Comparison of ENCODE assay signal across 18 cellular contexts in genomic region chr10:78980354-78980753, GRCh38.
A peak's percentile ranks its signal among the peaks of the same experiment; 100 is the strongest.
DNase-seq lines count a peak whose midpoint lies in the region; ATAC-seq and TF ChIP-seq lines count a peak whose summit lies in the region.
"Had no signal": no experiment of that assay in that cellular context is flagged by ENCODE, and none has a peak within 500 bp of the region (broad histone marks: within the 10 kb centered on the region; RNA-seq: fewer than 3 reads in every experiment).

No MANE protein-coding gene starts in this region.

- H3K18ac ChIP-seq in mesendoderm (ENCODE audit: low read length), result no peak overlapping the region

- H3K4me1 ChIP-seq in left ventricle myocardium inferior (peaks cover 30% of the 10 kb centered on the region), mesendoderm (ENCODE audit: control insufficient read depth, low read depth, low read length) (peaks cover 3% of the 10 kb centered on the region), thyroid gland (peaks cover 41 to 58% of the 10 kb centered on the region in 2 donors), foreskin keratinocyte (no peaks in the 10 kb centered on the region)

- no CpG with 5 or more reads among the region's 9 CpGs for WGBS in mesendoderm (ENCODE audit: extremely low coverage, insufficient coverage, low lambda C conversion rate)
- WGBS in thyroid gland, 2 donors, result 91 to 94% methylated on average over 9 of the region's 9 CpGs

- H2AK5ac ChIP-seq in mesendoderm (ENCODE audit: low read length), result peak overlapping the region; percentile 60

- TF ChIP-seq CTCF in left ventricle myocardium inferior (IDR thresholded peaks at IDR 0.05; ENCODE audit: borderline replicate concordance) (no peak), thyroid gland (IDR thresholded peaks at IDR 0.05) (no peak), foreskin keratinocyte (conservative IDR thresholded peaks at IDR 0.05) (no peak)

- no peak overlapping the region for H2BK15ac ChIP-seq in mesendoderm (replicated peaks; ENCODE audit: low read depth)

- no peaks in the 10 kb centered on the region for H3K79me1 ChIP-seq in mesendoderm (ENCODE audit: low read length)

- no peaks in the 10 kb centered on the region for H3K79me2 ChIP-seq in mesendoderm (ENCODE audit: control insufficient read depth, insufficient read depth, low read length)

- no peak for TF ChIP-seq POLR2A in thyroid gland (IDR thresholded peaks at IDR 0.05)

- peak; percentile 12 for ATAC-seq in left ventricle myocardium superior
- ATAC-seq in foreskin keratinocyte, result no peak

- DNase-seq in left ventricle myocardium superior (no peak), left ventricle myocardium inferior (no peak), amniotic epithelial cell (ENCODE audit: low read depth) (peak; percentile 78), mesendoderm (no peak), thyroid gland (no peak), foreskin keratinocyte (no peak), cerebellar nuclear complex (lab: John Stamatoyannopoulos, UW) (no peak), cortex of kidney (lab: John Stamatoyannopoulos, UW) (no peak)
- DNase-seq: AML-193; Calu3; CD4-positive, CD25-positive, alpha-beta regulatory T cell; DMS79; KG1; NCI-H1092 treated with DMSO at 0.1 percent for 48 hours; NCI-H187; NCI-H446 had no signal

- no peak overlapping the region for H3K56ac ChIP-seq in mesendoderm (ENCODE audit: low read length)

- H4K5ac ChIP-seq in mesendoderm (ENCODE audit: low read length), result no peak overlapping the region

- H3K4me3 ChIP-seq in left ventricle myocardium inferior (no peak overlapping the region), mesendoderm (ENCODE audit: low read length) (no peak overlapping the region), thyroid gland (replicated peaks in 1 of 3) (no peak overlapping the region)

- no peak overlapping the region for H3K23ac ChIP-seq in mesendoderm (ENCODE audit: low read length)

- H3K27me3 ChIP-seq in left ventricle myocardium inferior (ENCODE audit: low read depth), result no peaks in the 10 kb centered on the region
- no peaks in the 10 kb centered on the region for H3K27me3 ChIP-seq in mesendoderm (ENCODE audit: insufficient read depth, low read length, poor library complexity)
- no peaks in the 10 kb centered on the region for H3K27me3 ChIP-seq in thyroid gland
- peaks cover 42% of the 10 kb centered on the region for H3K27me3 ChIP-seq in foreskin keratinocyte

- no peak overlapping the region for H2BK5ac ChIP-seq in mesendoderm (ENCODE audit: low read length)

- no peaks in the 10 kb centered on the region for H3K36me3 ChIP-seq in left ventricle myocardium inferior
- no peaks in the 10 kb centered on the region for H3K36me3 ChIP-seq in mesendoderm (ENCODE audit: control insufficient read depth, insufficient read depth, low read length)
- no peaks in the 10 kb centered on the region for H3K36me3 ChIP-seq in thyroid gland

- H3K9ac ChIP-seq in mesendoderm (ENCODE audit: low read length), result no peak overlapping the region

- H3K27ac ChIP-seq in left ventricle myocardium inferior (replicated peaks), result no peak overlapping the region
- H3K27ac ChIP-seq in mesendoderm (ENCODE audit: low read depth, low read length), result no peak overlapping the region
- peak overlapping the region in 2 of 3 donors; percentile 22 to 33 for H3K27ac ChIP-seq in thyroid gland
- H3K27ac ChIP-seq in foreskin keratinocyte, result no peak overlapping the region
- H3K27ac ChIP-seq: HL-60, RWPE1 had no signal

- H3K4ac ChIP-seq in mesendoderm (ENCODE audit: low read depth, low read length), result no peak overlapping the region

- no peaks in the 10 kb centered on the region for H3K9me3 ChIP-seq in left ventricle myocardium inferior (replicated peaks)
- H3K9me3 ChIP-seq in thyroid gland, result no peaks in the 10 kb centered on the region

- H2BK120ac ChIP-seq in mesendoderm (ENCODE audit: low read depth, low read length), result no peak overlapping the region

- H4K8ac ChIP-seq in mesendoderm (ENCODE audit: low read depth, low read length), result no peak overlapping the region

- no peak overlapping the region for H3K4me2 ChIP-seq in mesendoderm (ENCODE audit: low read length)

- intact Hi-C loops in left ventricle myocardium superior (cut with micrococcal nuclease), result no loop called here
- intact Hi-C loops in left ventricle myocardium inferior (cut with micrococcal nuclease), result loop anchor here (10.0 kb wide), 1 partner anchor 84 kb away; the partner anchor contains the start of gene ZMIZ1
- intact Hi-C loops in thyroid gland (cut with DNase I), result loop anchor here (5.0 kb wide), 1 partner anchor 72 kb away; no protein-coding TSS in a partner anchor

Comparison
In these comparisons a context has a peak if more than half of its experiments do, and no peak if none do; other contexts are left out.
1. H3K27ac ChIP-seq: peak in thyroid gland (2 of 3); none in left ventricle myocardium inferior (single experiment), mesendoderm (single experiment) and foreskin keratinocyte (single experiment).